In the genomic region with DNA sequence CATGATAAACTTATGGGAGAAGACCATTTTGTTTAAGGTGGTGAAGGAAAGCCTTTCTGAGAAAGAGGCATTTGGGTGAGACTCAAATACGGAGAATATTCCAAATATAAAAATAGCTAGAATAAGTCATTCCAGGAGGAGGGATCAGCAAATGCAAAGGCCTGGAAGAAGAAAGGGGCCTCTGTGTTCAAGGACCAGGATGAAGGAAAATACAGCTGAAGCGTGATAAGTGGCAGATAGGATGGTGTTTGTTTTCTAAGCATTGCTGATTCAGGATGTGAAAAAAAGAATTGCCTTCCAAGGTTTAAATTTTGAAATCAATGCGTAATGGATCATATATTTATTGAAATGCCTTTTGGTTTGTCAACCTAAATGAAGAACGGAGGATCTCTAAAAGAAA, we compare ENCODE assay signal across 6 cellular contexts.
"Had no signal": no experiment of that assay in that cellular context is flagged by ENCODE, and none has a peak within 500 bp of the region (broad histone marks: within the 10 kb centered on the region; RNA-seq: fewer than 3 reads in every experiment).

No MANE protein-coding gene starts in this region.

- ATAC-seq: GM23338, K562 had no signal

- H3K4me3 ChIP-seq: GM23338, K562 had no signal

- DNase-seq: H9, HCEC 1CT, IMR-90, KG1 had no signal

- H3K27ac Mint-ChIP-seq: GM23338, H9 had no signal

- H3K4me3 Mint-ChIP-seq: GM23338, H9 had no signal

- H3K4me1 Mint-ChIP-seq: GM23338 had no signal
